ENCODE assay signal across 12 cellular contexts in genomic region chr16:84518804-84519341, GRCh38. TPM values are rescaled to one million over a fixed set of nuclear protein-coding genes. Genes with fewer than 3 reads are reported as not detected.
DNase-seq lines count a peak whose midpoint lies in the region; ATAC-seq, FAIRE-seq and TF ChIP-seq lines count a peak whose summit lies in the region.
"Had no signal": no experiment of that assay in that cellular context is flagged by ENCODE, and none has a peak within 500 bp of the region (broad histone marks: within the 10 kb centered on the region; RNA-seq: fewer than 3 reads in every experiment).

No MANE protein-coding gene starts in this region.

- H3K36me3 ChIP-seq in MM.1S (replicated peaks; ENCODE audit: insufficient read depth, low read length): no peaks in the 10 kb centered on the region
- H3K36me3 ChIP-seq: WERI-Rb-1 had no signal

- peaks cover 7% of the 10 kb centered on the region for H3F3A ChIP-seq in MM.1S (ENCODE audit: insufficient read depth, low read length)

- TF ChIP-seq CTCF in MM.1S (IDR thresholded peaks at IDR 0.05; ENCODE audit: low read length): no peak

- CTCF ChIA-PET in activated CD4-positive, alpha-beta T cell treated with anti-CD3 and anti-CD28 coated beads for 36 hours (lab: Charles Lee): interaction anchor here (0.8 to 2.4 kb wide), 6 partner anchors 8 to 207 kb away, joined by 3 to 12 read pairs (median 4); no protein-coding TSS in a partner anchor

- H3K9me3 Mint-ChIP-seq in activated CD4-positive, alpha-beta T cell treated with anti-CD3 and anti-CD28 coated beads for 36 hours (ENCODE audit: low read depth): no peaks in the 10 kb centered on the region
- no peaks in the 10 kb centered on the region for H3K9me3 Mint-ChIP-seq in activated naive CD8-positive, alpha-beta T cell treated with anti-CD3 and anti-CD28 coated beads, Interleukin-2, amount 10 ng/mL, durations not matched to agents 7 days and 5 days

- H3K27me3 Mint-ChIP-seq in activated CD4-positive, alpha-beta T cell treated with anti-CD3 and anti-CD28 coated beads for 36 hours: no peaks in the 10 kb centered on the region
- H3K27me3 Mint-ChIP-seq in activated naive CD8-positive, alpha-beta T cell treated with anti-CD3 and anti-CD28 coated beads, Interleukin-2, amount 10 ng/mL, durations not matched to agents 7 days and 5 days: no peaks in the 10 kb centered on the region

- POLR2A ChIA-PET in activated CD4-positive, alpha-beta T cell treated with anti-CD3 and anti-CD28 coated beads for 36 hours (lab: Charles Lee): no interaction called here
- POLR2A ChIA-PET in activated naive CD8-positive, alpha-beta T cell treated with anti-CD3 and anti-CD28 coated beads, Interleukin-2, amount 10 ng/mL, durations not matched to agents 7 days and 5 days (lab: Charles Lee): interaction anchor here (0.7 to 4.8 kb wide), 22 partner anchors 10 to 129 kb away, joined by 3 to 65 read pairs (median 6); partner anchors contain the start of genes COTL1 and KLHL36

- no peak overlapping the region for H3K9ac ChIP-seq in MM.1S (ENCODE audit: low read length)

- H3K4me1 Mint-ChIP-seq in activated CD4-positive, alpha-beta T cell treated with anti-CD3 and anti-CD28 coated beads for 36 hours: peaks cover 61% of the 10 kb centered on the region
- peaks cover 76% of the 10 kb centered on the region for H3K4me1 Mint-ChIP-seq in activated naive CD8-positive, alpha-beta T cell treated with anti-CD3 and anti-CD28 coated beads, Interleukin-2, amount 10 ng/mL, durations not matched to agents 7 days and 5 days

- no peaks in the 10 kb centered on the region for H3K9me3 ChIP-seq in MM.1S (replicated peaks; ENCODE audit: insufficient read depth, low read length)

- no peak overlapping the region for H3K27ac ChIP-seq in MM.1S (ENCODE audit: low read length)
- H3K27ac ChIP-seq: 22Rv1, WERI-Rb-1 had no signal

- H3K27ac Mint-ChIP-seq in activated CD4-positive, alpha-beta T cell treated with anti-CD3 and anti-CD28 coated beads for 36 hours: peak overlapping the region; percentile 63
- peak overlapping the region; percentile 90 for H3K27ac Mint-ChIP-seq in activated naive CD8-positive, alpha-beta T cell treated with anti-CD3 and anti-CD28 coated beads, Interleukin-2, amount 10 ng/mL, durations not matched to agents 7 days and 5 days

- no peaks in the 10 kb centered on the region for H3K36me3 Mint-ChIP-seq in activated CD4-positive, alpha-beta T cell treated with anti-CD3 and anti-CD28 coated beads for 36 hours (ENCODE audit: low read depth)
- peaks cover 39% of the 10 kb centered on the region for H3K36me3 Mint-ChIP-seq in activated naive CD8-positive, alpha-beta T cell treated with anti-CD3 and anti-CD28 coated beads, Interleukin-2, amount 10 ng/mL, durations not matched to agents 7 days and 5 days

- H4K20me1 ChIP-seq in MM.1S (ENCODE audit: insufficient read depth, low read length): no peaks in the 10 kb centered on the region

- no peak overlapping the region for H3K4me3 ChIP-seq in MM.1S (ENCODE audit: low read length)

- no peak for TF ChIP-seq POLR2A in GM12891 (IDR thresholded peaks at IDR 0.05; ENCODE audit: low read depth, low read length)

- no peaks in the 10 kb centered on the region for H3K79me2 ChIP-seq in MM.1S (ENCODE audit: low read length)

- no peak overlapping the region for H2AFZ ChIP-seq in MM.1S (ENCODE audit: low read length)

- no peak overlapping the region for H3K4me3 Mint-ChIP-seq in activated CD4-positive, alpha-beta T cell treated with anti-CD3 and anti-CD28 coated beads for 36 hours
- H3K4me3 Mint-ChIP-seq in activated naive CD8-positive, alpha-beta T cell treated with anti-CD3 and anti-CD28 coated beads, Interleukin-2, amount 10 ng/mL, durations not matched to agents 7 days and 5 days: peak overlapping the region; percentile 63

- no peak overlapping the region for H3K4me2 ChIP-seq in MM.1S (ENCODE audit: low read depth, low read length)

- DNase-seq in NCI-H1417 (lab: John Stamatoyannopoulos, UW) (peak; percentile 68 to 84 (median 75)), NCI-H1417 treated with DMSO at 0.1 percent for 48 hours (lab: John Stamatoyannopoulos, UW) (no peak), MM.1S (no peak), GM12891 (ENCODE audit: insufficient read length, low spot score) (no peak)
- peak; percentile 74 for DNase-seq in activated CD4-positive, alpha-beta T cell treated with anti-CD3 and anti-CD28 coated beads for 36 hours
- DNase-seq in activated naive CD8-positive, alpha-beta T cell treated with anti-CD3 and anti-CD28 coated beads, Interleukin-2, amount 10 ng/mL, durations not matched to agents 7 days and 5 days: peak; percentile 78
- peak; percentile 47 to 54 for DNase-seq in stimulated activated CD8-positive, alpha-beta memory T cell treated with anti-CD3 and anti-CD28 coated beads, Interleukin-7, amount 100 ng/mL, for 48 hours (ENCODE audit: extremely low read depth in 1 of 2, low read depth in 1 of 2)
- DNase-seq: GDM1, NCI-H1694, WERI-Rb-1 had no signal

- intact Hi-C loops in activated CD4-positive, alpha-beta T cell treated with anti-CD3 and anti-CD28 coated beads for 36 hours (cut with DNase I, micrococcal nuclease): loop anchor here in 1 of 2 experiments (5.0 to 10.0 kb wide), 2 partner anchors 436 to 508 kb away; partner anchors contain the start of gene KIAA0513

- H3K4me1 ChIP-seq in MM.1S (ENCODE audit: low read length): peaks cover 14% of the 10 kb centered on the region

- no peaks in the 10 kb centered on the region for H3K9me2 ChIP-seq in MM.1S (replicated peaks; ENCODE audit: insufficient read depth, low read length)

- no peaks in the 10 kb centered on the region; the same call in 1 of the 2 replicates for H3K27me3 ChIP-seq in MM.1S (replicated peaks; ENCODE audit: insufficient read depth, low read length)

- FAIRE-seq in GM12891 (lab: Jason Lieb, UNC): no peak

- peak; percentile 25 for ATAC-seq in activated CD4-positive, alpha-beta T cell treated with anti-CD3 and anti-CD28 coated beads for 36 hours
- ATAC-seq in activated naive CD8-positive, alpha-beta T cell treated with anti-CD3 and anti-CD28 coated beads, Interleukin-2, amount 10 ng/mL, durations not matched to agents 7 days and 5 days (ENCODE audit: low read depth): peak; percentile 55
- no peak for ATAC-seq in HG02571 (IDR thresholded peaks at IDR 0.05; ENCODE audit: unreplicated experiment)

TF ChIP-seq in GM12891, 5 proteins besides CTCF, POLR2A, EP300 and RAD21:
- TF ChIP-seq SPI1 (IDR thresholded peaks at IDR 0.05; ENCODE audit: low read depth, low read length) (no peak), TAF1 (IDR thresholded peaks at IDR 0.05; ENCODE audit: low read depth, low read length) (no peak), POU2F2 (IDR thresholded peaks at IDR 0.05; ENCODE audit: low read depth, low read length) (no peak), PAX5 (IDR thresholded peaks at IDR 0.05; ENCODE audit: insufficient read depth, low read length, severe bottlenecking) (no peak), POLR2AphosphoS5 (IDR thresholded peaks at IDR 0.05; ENCODE audit: low read depth, low read length) (no peak)

RNA-seq across cellular contexts. Expression of gene MEAK7, which starts 14.4 kb away (rescaled TPM):
- total RNA-seq in activated CD4-positive, alpha-beta T cell treated with anti-CD3 and anti-CD28 coated beads for 36 hours: 10 to 100 TPM in 1 of 2 experiments, 1 to 10 TPM in 1; 8.9 to 10.6 TPM
- total RNA-seq in activated naive CD8-positive, alpha-beta T cell treated with anti-CD3 and anti-CD28 coated beads, Interleukin-2, amount 10 ng/mL, durations not matched to agents 7 days and 5 days: 10 to 100 TPM; 95.7 to 98.3 TPM
- polyA plus RNA-seq in GM12891 (2012; ENCODE audit: low read depth, missing spikeins): 2.6 TPM

Comparison
In these comparisons a context has a peak if more than half of its experiments do, and no peak if none do; other contexts are left out.
1. DNase-seq: peak in NCI-H1417 (3 of 3), activated CD4-positive, alpha-beta T cell treated with anti-CD3 and anti-CD28 coated beads for 36 hours (single experiment), activated naive CD8-positive, alpha-beta T cell treated with anti-CD3 and anti-CD28 coated beads, Interleukin-2, amount 10 ng/mL, durations not matched to agents 7 days and 5 days (single experiment) and stimulated activated CD8-positive, alpha-beta memory T cell treated with anti-CD3 and anti-CD28 coated beads, Interleukin-7, amount 100 ng/mL, for 48 hours (2 of 2); none in NCI-H1417 treated with DMSO at 0.1 percent for 48 hours (single experiment), MM.1S (single experiment) and GM12891 (single experiment).
2. RNA of gene MEAK7, which starts 14.4 kb away (total RNA-seq): 95.7 to 98.3 TPM in activated naive CD8-positive, alpha-beta T cell treated with anti-CD3 and anti-CD28 coated beads, Interleukin-2, amount 10 ng/mL, durations not matched to agents 7 days and 5 days; 8.9 to 10.6 TPM in activated CD4-positive, alpha-beta T cell treated with anti-CD3 and anti-CD28 coated beads for 36 hours; every median in the first group is over 4 times any median in the second.